In the genomic region with DNA sequence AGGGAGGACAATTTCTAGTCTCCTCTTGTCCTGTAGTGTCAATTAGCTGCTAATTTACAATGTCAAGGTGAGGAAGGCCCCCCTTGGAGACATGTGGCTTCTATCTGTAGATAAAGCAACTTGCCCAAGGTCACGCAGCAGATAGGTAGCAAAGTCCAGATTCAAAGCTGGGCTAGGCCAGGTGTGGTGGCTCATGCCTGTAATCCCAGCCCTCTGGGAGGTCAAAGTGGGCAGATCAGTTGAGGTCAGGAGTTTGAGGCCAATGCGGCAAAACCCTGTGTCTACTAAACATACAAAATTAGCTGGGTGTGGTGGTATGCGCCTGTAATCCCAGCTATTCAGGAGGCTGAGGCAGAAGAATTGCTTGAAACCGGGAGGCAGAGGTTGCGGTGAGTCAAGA, we compare ENCODE assay signal across 22 cellular contexts.
"Had no signal": no experiment of that assay in that cellular context is flagged by ENCODE, and none has a peak within 500 bp of the region (broad histone marks: within the 10 kb centered on the region; RNA-seq: fewer than 3 reads in every experiment).

No MANE protein-coding gene starts in this region.

- H3K4me3 ChIP-seq: esophagus squamous epithelium, gastroesophageal sphincter, prostate gland, upper lobe of left lung, uterus had no signal

- H3K79me2 ChIP-seq: parathyroid adenoma had no signal

- H3K9me3 Mint-ChIP-seq: immature natural killer cell had no signal

- FAIRE-seq: keratinocyte had no signal

- H3K27me3 ChIP-seq: upper lobe of left lung, uterus had no signal

- H3K36me3 Mint-ChIP-seq: immature natural killer cell; mesothelial cell of epicardium; natural killer cell treated with Interleukin-12 subunit alpha and Interleukin-12 subunit beta and Interleukin-15 and Interleukin-18, amount 100 ng/mL, for 72 hours had no signal

- H2AFZ ChIP-seq: parathyroid adenoma had no signal

- H3K36me3 ChIP-seq: esophagus squamous epithelium, gastroesophageal sphincter, prostate gland, upper lobe of left lung, uterus had no signal

- H3K4me3 Mint-ChIP-seq: immature natural killer cell; mesothelial cell of epicardium; natural killer cell treated with Interleukin-12 subunit alpha and Interleukin-12 subunit beta and Interleukin-15 and Interleukin-18, amount 100 ng/mL, for 72 hours had no signal

- ATAC-seq: gastroesophageal sphincter; left cardiac atrium; natural killer cell treated with Interleukin-12 subunit alpha and Interleukin-12 subunit beta and Interleukin-15 and Interleukin-18, amount 100 ng/mL, for 72 hours; sciatic nerve had no signal

- H3K9ac ChIP-seq: parathyroid adenoma had no signal

- H3K4me1 Mint-ChIP-seq: immature natural killer cell, mesothelial cell of epicardium had no signal

- H3K27ac Mint-ChIP-seq: mesothelial cell of epicardium; natural killer cell treated with Interleukin-12 subunit alpha and Interleukin-12 subunit beta and Interleukin-15 and Interleukin-18, amount 100 ng/mL, for 72 hours had no signal

- H3K9me3 ChIP-seq: esophagus squamous epithelium, gastroesophageal sphincter, prostate gland, upper lobe of left lung, uterus had no signal

- H3K27ac ChIP-seq: epithelial cell of prostate, esophagus squamous epithelium, gastroesophageal sphincter, parathyroid adenoma, prostate gland, upper lobe of left lung, uterus had no signal

- H3K4me1 ChIP-seq: esophagus squamous epithelium, gastroesophageal sphincter, parathyroid adenoma, prostate gland, upper lobe of left lung, uterus had no signal

- DNase-seq: central memory CD4-positive, alpha-beta T cell; cortex of kidney; effector memory CD4-positive, alpha-beta T cell; esophagus squamous epithelium; foreskin fibroblast; glutamatergic neuron; immature natural killer cell; left cardiac atrium; mammary epithelial cell; occipital lobe; stimulated activated CD4-positive, alpha-beta T cell treated with anti-CD3 and anti-CD28 coated beads, Interleukin-2, amount 100 ng/mL, for 24 hours; stimulated activated naive CD4-positive, alpha-beta T cell treated with Interleukin-2 at 50 U/mL for 16 hours; upper lobe of left lung; uterus had no signal
